1 cellular context compared by ENCODE assay signal in the genomic region with DNA sequence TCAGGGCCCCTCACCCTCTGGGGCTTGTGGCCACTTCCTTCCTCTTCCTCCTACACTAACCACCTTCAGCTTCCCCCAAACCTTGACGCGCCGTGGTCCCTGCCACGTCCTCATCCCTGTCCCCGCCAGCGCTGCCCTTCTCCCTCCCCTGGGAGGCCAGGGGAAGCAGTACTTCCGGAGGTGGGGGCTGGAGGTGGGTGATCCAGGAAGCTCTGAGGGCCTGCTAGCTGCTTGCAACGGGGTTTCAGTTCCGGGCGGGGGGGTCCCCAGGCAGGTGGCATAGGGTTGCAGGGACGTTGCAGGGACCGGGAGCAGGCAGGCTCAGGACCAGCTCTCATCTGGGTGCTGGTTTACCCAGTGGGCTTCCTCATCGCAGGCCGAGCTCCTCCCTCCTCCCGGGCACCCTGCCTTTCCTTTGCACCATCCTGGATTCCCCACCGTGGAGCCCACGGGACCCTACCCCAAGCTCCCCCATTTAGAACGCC.
TF ChIP-seq lines count a peak whose summit lies in the region.

No MANE protein-coding gene starts in this region.

TF ChIP-seq in WTC11, 78 proteins besides CTCF, POLR2A, EP300 and RAD21 (continued from another document):
- TF ChIP-seq NFE2L1 (CRISPR knock-in tag; IDR thresholded peaks at IDR 0.05) (no peak), ZNF138 (CRISPR knock-in tag; conservative IDR thresholded peaks at IDR 0.05) (no peak), CREB1 (CRISPR knock-in tag; IDR thresholded peaks at IDR 0.05) (no peak), HMGA2 (CRISPR knock-in tag; IDR thresholded peaks at IDR 0.05) (no peak), CBFB (CRISPR knock-in tag; IDR thresholded peaks at IDR 0.05; ENCODE audit: low read depth) (no peak), TEAD1 (CRISPR knock-in tag; IDR thresholded peaks at IDR 0.05) (no peak)
- TF ChIP-seq, protein P1, sequence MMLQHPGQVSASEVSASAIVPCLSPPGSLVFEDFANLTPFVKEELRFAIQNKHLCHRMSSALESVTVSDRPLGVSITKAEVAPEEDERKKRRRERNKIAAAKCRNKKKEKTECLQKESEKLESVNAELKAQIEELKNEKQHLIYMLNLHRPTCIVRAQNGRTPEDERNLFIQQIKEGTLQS (CRISPR knock-in tag; conservative IDR thresholded peaks at IDR 0.05), result no peak
- TF ChIP-seq, protein P2, sequence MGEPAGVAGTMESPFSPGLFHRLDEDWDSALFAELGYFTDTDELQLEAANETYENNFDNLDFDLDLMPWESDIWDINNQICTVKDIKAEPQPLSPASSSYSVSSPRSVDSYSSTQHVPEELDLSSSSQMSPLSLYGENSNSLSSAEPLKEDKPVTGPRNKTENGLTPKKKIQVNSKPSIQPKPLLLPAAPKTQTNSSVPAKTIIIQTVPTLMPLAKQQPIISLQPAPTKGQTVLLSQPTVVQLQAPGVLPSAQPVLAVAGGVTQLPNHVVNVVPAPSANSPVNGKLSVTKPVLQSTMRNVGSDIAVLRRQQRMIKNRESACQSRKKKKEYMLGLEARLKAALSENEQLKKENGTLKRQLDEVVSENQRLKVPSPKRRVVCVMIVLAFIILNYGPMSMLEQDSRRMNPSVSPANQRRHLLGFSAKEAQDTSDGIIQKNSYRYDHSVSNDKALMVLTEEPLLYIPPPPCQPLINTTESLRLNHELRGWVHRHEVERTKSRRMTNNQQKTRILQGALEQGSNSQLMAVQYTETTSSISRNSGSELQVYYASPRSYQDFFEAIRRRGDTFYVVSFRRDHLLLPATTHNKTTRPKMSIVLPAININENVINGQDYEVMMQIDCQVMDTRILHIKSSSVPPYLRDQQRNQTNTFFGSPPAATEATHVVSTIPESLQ (CRISPR knock-in tag; IDR thresholded peaks at IDR 0.05), result no peak
- TF ChIP-seq, protein P3, sequence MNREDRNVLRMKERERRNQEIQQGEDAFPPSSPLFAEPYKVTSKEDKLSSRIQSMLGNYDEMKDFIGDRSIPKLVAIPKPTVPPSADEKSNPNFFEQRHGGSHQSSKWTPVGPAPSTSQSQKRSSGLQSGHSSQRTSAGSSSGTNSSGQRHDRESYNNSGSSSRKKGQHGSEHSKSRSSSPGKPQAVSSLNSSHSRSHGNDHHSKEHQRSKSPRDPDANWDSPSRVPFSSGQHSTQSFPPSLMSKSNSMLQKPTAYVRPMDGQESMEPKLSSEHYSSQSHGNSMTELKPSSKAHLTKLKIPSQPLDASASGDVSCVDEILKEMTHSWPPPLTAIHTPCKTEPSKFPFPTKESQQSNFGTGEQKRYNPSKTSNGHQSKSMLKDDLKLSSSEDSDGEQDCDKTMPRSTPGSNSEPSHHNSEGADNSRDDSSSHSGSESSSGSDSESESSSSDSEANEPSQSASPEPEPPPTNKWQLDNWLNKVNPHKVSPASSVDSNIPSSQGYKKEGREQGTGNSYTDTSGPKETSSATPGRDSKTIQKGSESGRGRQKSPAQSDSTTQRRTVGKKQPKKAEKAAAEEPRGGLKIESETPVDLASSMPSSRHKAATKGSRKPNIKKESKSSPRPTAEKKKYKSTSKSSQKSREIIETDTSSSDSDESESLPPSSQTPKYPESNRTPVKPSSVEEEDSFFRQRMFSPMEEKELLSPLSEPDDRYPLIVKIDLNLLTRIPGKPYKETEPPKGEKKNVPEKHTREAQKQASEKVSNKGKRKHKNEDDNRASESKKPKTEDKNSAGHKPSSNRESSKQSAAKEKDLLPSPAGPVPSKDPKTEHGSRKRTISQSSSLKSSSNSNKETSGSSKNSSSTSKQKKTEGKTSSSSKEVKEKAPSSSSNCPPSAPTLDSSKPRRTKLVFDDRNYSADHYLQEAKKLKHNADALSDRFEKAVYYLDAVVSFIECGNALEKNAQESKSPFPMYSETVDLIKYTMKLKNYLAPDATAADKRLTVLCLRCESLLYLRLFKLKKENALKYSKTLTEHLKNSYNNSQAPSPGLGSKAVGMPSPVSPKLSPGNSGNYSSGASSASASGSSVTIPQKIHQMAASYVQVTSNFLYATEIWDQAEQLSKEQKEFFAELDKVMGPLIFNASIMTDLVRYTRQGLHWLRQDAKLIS (CRISPR knock-in tag; IDR thresholded peaks at IDR 0.05; ENCODE audit: borderline replicate concordance), result no peak
- TF ChIP-seq, protein P4, sequence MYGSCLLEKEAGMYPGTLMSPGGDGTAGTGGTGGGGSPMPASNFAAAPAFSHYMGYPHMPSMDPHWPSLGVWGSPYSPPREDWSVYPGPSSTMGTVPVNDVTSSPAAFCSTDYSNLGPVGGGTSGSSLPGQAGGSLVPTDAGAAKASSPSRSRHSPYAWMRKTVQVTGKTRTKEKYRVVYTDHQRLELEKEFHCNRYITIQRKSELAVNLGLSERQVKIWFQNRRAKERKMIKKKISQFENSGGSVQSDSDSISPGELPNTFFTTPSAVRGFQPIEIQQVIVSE (CRISPR knock-in tag; IDR thresholded peaks at IDR 0.05; ENCODE audit: borderline replicate concordance), result no peak
- TF ChIP-seq, protein P5, sequence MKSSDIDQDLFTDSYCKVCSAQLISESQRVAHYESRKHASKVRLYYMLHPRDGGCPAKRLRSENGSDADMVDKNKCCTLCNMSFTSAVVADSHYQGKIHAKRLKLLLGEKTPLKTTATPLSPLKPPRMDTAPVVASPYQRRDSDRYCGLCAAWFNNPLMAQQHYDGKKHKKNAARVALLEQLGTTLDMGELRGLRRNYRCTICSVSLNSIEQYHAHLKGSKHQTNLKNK (CRISPR knock-in tag; IDR thresholded peaks at IDR 0.05), result no peak
- TF ChIP-seq, protein P6, sequence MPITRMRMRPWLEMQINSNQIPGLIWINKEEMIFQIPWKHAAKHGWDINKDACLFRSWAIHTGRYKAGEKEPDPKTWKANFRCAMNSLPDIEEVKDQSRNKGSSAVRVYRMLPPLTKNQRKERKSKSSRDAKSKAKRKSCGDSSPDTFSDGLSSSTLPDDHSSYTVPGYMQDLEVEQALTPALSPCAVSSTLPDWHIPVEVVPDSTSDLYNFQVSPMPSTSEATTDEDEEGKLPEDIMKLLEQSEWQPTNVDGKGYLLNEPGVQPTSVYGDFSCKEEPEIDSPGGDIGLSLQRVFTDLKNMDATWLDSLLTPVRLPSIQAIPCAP (CRISPR knock-in tag; IDR thresholded peaks at IDR 0.05), result no peak
